ENCODE assay signal across 2 cellular contexts in the genomic region with DNA sequence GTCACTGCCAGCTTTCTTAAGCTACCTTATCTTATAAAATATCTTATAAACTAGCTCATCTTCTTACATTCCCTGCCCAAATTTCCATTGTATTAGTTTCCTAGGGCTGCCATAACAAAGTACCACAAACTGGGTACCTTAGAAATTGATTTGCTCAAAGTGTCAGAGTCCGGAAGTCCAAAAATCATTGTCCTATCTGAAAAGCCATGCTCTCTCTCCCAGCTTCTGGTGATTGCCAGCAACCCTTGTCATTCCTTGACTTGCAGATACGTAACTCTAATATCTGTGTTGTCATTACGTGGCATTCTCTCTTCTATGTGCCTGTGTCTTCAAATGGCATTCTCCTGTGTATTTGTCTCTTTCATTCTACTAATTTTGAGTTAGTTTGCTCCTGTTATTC.
TF ChIP-seq lines count a peak whose summit lies in the region.

No MANE protein-coding gene starts in this region.

TF ChIP-seq in HepG2, 621 proteins besides CTCF, POLR2A, EP300 and RAD21:
- peak; percentile 9; the same call in 1 of the 2 replicates for TF ChIP-seq HNF4A (CRISPR knock-in tag; IDR thresholded peaks at IDR 0.05)
- TF ChIP-seq, protein P1, sequence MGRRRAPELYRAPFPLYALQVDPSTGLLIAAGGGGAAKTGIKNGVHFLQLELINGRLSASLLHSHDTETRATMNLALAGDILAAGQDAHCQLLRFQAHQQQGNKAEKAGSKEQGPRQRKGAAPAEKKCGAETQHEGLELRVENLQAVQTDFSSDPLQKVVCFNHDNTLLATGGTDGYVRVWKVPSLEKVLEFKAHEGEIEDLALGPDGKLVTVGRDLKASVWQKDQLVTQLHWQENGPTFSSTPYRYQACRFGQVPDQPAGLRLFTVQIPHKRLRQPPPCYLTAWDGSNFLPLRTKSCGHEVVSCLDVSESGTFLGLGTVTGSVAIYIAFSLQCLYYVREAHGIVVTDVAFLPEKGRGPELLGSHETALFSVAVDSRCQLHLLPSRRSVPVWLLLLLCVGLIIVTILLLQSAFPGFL (CRISPR knock-in tag; IDR thresholded peaks at IDR 0.05) = no peak

TF ChIP-seq in WTC11, 78 proteins besides CTCF, POLR2A, EP300 and RAD21:
- TF ChIP-seq, protein P2, sequence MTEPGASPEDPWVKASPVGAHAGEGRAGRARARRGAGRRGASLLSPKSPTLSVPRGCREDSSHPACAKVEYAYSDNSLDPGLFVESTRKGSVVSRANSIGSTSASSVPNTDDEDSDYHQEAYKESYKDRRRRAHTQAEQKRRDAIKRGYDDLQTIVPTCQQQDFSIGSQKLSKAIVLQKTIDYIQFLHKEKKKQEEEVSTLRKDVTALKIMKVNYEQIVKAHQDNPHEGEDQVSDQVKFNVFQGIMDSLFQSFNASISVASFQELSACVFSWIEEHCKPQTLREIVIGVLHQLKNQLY (CRISPR knock-in tag; IDR thresholded peaks at IDR 0.05) = no peak
- TF ChIP-seq TCF7 (CRISPR knock-in tag; IDR thresholded peaks at IDR 0.05; ENCODE audit: low read depth) (no peak), NFE2L1 (CRISPR knock-in tag; IDR thresholded peaks at IDR 0.05) (no peak), MXD4 (CRISPR knock-in tag; IDR thresholded peaks at IDR 0.05; ENCODE audit: borderline replicate concordance) (no peak), OVOL2 (CRISPR knock-in tag; IDR thresholded peaks at IDR 0.05; ENCODE audit: borderline replicate concordance) (no peak), MYBL2 (CRISPR knock-in tag; IDR thresholded peaks at IDR 0.05) (no peak), TP53 (CRISPR knock-in tag; IDR thresholded peaks at IDR 0.05) (no peak), NR2C2 (CRISPR knock-in tag; IDR thresholded peaks at IDR 0.05) (no peak), ZNF396 (CRISPR knock-in tag; IDR thresholded peaks at IDR 0.05; ENCODE audit: borderline replicate concordance) (no peak)
- TF ChIP-seq, protein P3, sequence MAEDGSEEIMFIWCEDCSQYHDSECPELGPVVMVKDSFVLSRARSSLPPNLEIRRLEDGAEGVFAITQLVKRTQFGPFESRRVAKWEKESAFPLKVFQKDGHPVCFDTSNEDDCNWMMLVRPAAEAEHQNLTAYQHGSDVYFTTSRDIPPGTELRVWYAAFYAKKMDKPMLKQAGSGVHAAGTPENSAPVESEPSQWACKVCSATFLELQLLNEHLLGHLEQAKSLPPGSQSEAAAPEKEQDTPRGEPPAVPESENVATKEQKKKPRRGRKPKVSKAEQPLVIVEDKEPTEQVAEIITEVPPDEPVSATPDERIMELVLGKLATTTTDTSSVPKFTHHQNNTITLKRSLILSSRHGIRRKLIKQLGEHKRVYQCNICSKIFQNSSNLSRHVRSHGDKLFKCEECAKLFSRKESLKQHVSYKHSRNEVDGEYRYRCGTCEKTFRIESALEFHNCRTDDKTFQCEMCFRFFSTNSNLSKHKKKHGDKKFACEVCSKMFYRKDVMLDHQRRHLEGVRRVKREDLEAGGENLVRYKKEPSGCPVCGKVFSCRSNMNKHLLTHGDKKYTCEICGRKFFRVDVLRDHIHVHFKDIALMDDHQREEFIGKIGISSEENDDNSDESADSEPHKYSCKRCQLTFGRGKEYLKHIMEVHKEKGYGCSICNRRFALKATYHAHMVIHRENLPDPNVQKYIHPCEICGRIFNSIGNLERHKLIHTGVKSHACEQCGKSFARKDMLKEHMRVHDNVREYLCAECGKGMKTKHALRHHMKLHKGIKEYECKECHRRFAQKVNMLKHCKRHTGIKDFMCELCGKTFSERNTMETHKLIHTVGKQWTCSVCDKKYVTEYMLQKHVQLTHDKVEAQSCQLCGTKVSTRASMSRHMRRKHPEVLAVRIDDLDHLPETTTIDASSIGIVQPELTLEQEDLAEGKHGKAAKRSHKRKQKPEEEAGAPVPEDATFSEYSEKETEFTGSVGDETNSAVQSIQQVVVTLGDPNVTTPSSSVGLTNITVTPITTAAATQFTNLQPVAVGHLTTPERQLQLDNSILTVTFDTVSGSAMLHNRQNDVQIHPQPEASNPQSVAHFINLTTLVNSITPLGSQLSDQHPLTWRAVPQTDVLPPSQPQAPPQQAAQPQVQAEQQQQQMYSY (CRISPR knock-in tag; IDR thresholded peaks at IDR 0.05) = no peak
- TF ChIP-seq, protein P4, sequence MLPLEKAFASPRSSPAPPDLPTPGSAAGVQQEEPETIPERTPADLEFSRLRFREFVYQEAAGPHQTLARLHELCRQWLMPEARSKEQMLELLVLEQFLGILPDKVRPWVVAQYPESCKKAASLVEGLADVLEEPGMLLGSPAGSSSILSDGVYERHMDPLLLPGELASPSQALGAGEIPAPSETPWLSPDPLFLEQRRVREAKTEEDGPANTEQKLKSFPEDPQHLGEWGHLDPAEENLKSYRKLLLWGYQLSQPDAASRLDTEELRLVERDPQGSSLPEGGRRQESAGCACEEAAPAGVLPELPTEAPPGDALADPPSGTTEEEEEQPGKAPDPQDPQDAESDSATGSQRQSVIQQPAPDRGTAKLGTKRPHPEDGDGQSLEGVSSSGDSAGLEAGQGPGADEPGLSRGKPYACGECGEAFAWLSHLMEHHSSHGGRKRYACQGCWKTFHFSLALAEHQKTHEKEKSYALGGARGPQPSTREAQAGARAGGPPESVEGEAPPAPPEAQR (CRISPR knock-in tag; IDR thresholded peaks at IDR 0.05) = no peak
- TF ChIP-seq, protein P5, sequence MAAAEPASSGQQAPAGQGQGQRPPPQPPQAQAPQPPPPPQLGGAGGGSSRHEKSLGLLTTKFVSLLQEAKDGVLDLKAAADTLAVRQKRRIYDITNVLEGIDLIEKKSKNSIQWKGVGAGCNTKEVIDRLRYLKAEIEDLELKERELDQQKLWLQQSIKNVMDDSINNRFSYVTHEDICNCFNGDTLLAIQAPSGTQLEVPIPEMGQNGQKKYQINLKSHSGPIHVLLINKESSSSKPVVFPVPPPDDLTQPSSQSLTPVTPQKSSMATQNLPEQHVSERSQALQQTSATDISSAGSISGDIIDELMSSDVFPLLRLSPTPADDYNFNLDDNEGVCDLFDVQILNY (CRISPR knock-in tag; IDR thresholded peaks at IDR 0.05) = no peak
- TF ChIP-seq, protein P6, sequence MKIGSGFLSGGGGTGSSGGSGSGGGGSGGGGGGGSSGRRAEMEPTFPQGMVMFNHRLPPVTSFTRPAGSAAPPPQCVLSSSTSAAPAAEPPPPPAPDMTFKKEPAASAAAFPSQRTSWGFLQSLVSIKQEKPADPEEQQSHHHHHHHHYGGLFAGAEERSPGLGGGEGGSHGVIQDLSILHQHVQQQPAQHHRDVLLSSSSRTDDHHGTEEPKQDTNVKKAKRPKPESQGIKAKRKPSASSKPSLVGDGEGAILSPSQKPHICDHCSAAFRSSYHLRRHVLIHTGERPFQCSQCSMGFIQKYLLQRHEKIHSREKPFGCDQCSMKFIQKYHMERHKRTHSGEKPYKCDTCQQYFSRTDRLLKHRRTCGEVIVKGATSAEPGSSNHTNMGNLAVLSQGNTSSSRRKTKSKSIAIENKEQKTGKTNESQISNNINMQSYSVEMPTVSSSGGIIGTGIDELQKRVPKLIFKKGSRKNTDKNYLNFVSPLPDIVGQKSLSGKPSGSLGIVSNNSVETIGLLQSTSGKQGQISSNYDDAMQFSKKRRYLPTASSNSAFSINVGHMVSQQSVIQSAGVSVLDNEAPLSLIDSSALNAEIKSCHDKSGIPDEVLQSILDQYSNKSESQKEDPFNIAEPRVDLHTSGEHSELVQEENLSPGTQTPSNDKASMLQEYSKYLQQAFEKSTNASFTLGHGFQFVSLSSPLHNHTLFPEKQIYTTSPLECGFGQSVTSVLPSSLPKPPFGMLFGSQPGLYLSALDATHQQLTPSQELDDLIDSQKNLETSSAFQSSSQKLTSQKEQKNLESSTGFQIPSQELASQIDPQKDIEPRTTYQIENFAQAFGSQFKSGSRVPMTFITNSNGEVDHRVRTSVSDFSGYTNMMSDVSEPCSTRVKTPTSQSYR (CRISPR knock-in tag; IDR thresholded peaks at IDR 0.05) = no peak
